Comparison of ENCODE assay signal across 1 cellular context in the genomic region with DNA sequence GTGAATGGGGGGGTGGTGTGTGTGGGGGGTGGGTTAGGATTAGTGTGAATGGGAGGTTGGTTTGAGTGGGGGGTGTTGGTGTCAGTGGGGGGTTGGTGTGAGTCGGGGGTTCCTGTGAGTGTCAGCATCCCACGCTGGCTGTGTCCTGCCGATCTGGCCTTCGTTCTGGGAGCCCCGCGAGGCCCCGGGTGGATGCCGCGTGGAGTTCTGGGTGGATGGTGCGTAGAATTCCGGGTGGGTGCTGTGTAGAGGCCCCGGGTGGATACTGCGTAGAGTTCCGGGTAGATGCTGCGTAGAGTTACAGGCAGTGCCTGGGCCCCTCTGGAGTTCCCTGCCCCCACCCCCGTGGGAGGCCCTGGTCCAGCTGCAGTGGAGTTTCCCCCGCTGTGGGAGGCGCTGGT.
TF ChIP-seq lines count a peak whose summit lies in the region.

No MANE protein-coding gene starts in this region.

TF ChIP-seq in HepG2, 621 proteins besides CTCF, POLR2A, EP300 and RAD21:
- TF ChIP-seq POLR2AphosphoS5 (IDR thresholded peaks at IDR 0.05; ENCODE audit: low read depth, low read length) (no peak), ZNF749 (CRISPR knock-in tag; IDR thresholded peaks at IDR 0.05; ENCODE audit: borderline replicate concordance) (no peak), GABPB1 (CRISPR knock-in tag; IDR thresholded peaks at IDR 0.05) (no peak), KAT2B (IDR thresholded peaks at IDR 0.05; ENCODE audit: borderline replicate concordance, low read depth, low read length) (no peak), ZNF20 (CRISPR knock-in tag; IDR thresholded peaks at IDR 0.05) (no peak), ZNF468 (CRISPR knock-in tag; IDR thresholded peaks at IDR 0.05) (no peak), SRSF9 (IDR thresholded peaks at IDR 0.05; ENCODE audit: borderline replicate concordance, insufficient read depth, low read depth, low read length, poor library complexity, severe bottlenecking) (no peak), TAF1 (CRISPR knock-in tag; IDR thresholded peaks at IDR 0.05) (no peak), ZFY (CRISPR knock-in tag; IDR thresholded peaks at IDR 0.05) (no peak), PRMT3 (CRISPR knock-in tag; IDR thresholded peaks at IDR 0.05; ENCODE audit: borderline replicate concordance, low read depth) (no peak), GFI1 (CRISPR knock-in tag; IDR thresholded peaks at IDR 0.05; ENCODE audit: borderline replicate concordance) (no peak), MBNL3 (CRISPR knock-in tag; conservative IDR thresholded peaks at IDR 0.05) (no peak)
- TF ChIP-seq, protein P1, sequence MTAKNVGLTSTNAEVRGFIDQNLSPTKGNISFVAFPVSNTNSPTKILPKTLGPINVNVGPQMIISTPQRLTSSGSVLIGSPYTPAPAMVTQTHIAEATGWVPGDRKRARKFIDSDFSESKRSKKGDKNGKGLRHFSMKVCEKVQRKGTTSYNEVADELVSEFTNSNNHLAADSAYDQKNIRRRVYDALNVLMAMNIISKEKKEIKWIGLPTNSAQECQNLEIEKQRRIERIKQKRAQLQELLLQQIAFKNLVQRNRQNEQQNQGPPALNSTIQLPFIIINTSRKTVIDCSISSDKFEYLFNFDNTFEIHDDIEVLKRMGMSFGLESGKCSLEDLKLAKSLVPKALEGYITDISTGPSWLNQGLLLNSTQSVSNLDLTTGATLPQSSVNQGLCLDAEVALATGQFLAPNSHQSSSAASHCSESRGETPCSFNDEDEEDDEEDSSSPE (CRISPR knock-in tag; IDR thresholded peaks at IDR 0.05), result no peak
- TF ChIP-seq, protein P2, sequence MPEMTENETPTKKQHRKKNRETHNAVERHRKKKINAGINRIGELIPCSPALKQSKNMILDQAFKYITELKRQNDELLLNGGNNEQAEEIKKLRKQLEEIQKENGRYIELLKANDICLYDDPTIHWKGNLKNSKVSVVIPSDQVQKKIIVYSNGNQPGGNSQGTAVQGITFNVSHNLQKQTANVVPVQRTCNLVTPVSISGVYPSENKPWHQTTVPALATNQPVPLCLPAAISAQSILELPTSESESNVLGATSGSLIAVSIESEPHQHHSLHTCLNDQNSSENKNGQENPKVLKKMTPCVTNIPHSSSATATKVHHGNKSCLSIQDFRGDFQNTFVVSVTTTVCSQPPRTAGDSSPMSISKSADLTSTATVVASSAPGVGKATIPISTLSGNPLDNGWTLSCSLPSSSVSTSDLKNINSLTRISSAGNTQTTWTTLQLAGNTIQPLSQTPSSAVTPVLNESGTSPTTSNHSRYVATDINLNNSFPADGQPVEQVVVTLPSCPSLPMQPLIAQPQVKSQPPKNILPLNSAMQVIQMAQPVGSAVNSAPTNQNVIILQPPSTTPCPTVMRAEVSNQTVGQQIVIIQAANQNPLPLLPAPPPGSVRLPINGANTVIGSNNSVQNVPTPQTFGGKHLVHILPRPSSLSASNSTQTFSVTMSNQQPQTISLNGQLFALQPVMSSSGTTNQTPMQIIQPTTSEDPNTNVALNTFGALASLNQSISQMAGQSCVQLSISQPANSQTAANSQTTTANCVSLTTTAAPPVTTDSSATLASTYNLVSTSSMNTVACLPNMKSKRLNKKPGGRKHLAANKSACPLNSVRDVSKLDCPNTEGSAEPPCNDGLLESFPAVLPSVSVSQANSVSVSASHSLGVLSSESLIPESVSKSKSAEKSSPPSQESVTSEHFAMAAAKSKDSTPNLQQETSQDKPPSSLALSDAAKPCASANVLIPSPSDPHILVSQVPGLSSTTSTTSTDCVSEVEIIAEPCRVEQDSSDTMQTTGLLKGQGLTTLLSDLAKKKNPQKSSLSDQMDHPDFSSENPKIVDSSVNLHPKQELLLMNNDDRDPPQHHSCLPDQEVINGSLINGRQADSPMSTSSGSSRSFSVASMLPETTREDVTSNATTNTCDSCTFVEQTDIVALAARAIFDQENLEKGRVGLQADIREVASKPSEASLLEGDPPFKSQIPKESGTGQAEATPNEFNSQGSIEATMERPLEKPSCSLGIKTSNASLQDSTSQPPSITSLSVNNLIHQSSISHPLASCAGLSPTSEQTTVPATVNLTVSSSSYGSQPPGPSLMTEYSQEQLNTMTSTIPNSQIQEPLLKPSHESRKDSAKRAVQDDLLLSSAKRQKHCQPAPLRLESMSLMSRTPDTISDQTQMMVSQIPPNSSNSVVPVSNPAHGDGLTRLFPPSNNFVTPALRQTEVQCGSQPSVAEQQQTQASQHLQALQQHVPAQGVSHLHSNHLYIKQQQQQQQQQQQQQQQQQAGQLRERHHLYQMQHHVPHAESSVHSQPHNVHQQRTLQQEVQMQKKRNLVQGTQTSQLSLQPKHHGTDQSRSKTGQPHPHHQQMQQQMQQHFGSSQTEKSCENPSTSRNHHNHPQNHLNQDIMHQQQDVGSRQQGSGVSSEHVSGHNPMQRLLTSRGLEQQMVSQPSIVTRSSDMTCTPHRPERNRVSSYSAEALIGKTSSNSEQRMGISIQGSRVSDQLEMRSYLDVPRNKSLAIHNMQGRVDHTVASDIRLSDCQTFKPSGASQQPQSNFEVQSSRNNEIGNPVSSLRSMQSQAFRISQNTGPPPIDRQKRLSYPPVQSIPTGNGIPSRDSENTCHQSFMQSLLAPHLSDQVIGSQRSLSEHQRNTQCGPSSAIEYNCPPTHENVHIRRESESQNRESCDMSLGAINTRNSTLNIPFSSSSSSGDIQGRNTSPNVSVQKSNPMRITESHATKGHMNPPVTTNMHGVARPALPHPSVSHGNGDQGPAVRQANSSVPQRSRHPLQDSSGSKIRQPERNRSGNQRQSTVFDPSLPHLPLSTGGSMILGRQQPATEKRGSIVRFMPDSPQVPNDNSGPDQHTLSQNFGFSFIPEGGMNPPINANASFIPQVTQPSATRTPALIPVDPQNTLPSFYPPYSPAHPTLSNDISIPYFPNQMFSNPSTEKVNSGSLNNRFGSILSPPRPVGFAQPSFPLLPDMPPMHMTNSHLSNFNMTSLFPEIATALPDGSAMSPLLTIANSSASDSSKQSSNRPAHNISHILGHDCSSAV (CRISPR knock-in tag; IDR thresholded peaks at IDR 0.05; ENCODE audit: borderline replicate concordance), result no peak
- TF ChIP-seq, protein P3, sequence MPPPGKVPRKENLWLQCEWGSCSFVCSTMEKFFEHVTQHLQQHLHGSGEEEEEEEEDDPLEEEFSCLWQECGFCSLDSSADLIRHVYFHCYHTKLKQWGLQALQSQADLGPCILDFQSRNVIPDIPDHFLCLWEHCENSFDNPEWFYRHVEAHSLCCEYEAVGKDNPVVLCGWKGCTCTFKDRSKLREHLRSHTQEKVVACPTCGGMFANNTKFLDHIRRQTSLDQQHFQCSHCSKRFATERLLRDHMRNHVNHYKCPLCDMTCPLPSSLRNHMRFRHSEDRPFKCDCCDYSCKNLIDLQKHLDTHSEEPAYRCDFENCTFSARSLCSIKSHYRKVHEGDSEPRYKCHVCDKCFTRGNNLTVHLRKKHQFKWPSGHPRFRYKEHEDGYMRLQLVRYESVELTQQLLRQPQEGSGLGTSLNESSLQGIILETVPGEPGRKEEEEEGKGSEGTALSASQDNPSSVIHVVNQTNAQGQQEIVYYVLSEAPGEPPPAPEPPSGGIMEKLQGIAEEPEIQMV (CRISPR knock-in tag; IDR thresholded peaks at IDR 0.05; ENCODE audit: low read depth), result no peak
- TF ChIP-seq, protein P4, sequence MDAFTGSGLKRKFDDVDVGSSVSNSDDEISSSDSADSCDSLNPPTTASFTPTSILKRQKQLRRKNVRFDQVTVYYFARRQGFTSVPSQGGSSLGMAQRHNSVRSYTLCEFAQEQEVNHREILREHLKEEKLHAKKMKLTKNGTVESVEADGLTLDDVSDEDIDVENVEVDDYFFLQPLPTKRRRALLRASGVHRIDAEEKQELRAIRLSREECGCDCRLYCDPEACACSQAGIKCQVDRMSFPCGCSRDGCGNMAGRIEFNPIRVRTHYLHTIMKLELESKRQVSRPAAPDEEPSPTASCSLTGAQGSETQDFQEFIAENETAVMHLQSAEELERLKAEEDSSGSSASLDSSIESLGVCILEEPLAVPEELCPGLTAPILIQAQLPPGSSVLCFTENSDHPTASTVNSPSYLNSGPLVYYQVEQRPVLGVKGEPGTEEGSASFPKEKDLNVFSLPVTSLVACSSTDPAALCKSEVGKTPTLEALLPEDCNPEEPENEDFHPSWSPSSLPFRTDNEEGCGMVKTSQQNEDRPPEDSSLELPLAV (CRISPR knock-in tag; conservative IDR thresholded peaks at IDR 0.05; ENCODE audit: low read depth), result no peak
TF ChIP-seq in HepG2: peak in this region for 0.
